Comparison of ENCODE assay signal across 1 cellular context in genomic region chr14:101289230-101289690, GRCh38.
TF ChIP-seq lines count a peak whose summit lies in the region.

No MANE protein-coding gene starts in this region.

TF ChIP-seq in HepG2, 621 proteins besides CTCF, POLR2A, EP300 and RAD21 (continued from another document and continues in another):
- TF ChIP-seq MLXIP (CRISPR knock-in tag; IDR thresholded peaks at IDR 0.05; ENCODE audit: borderline replicate concordance) (no peak), CBX2 (IDR thresholded peaks at IDR 0.05; ENCODE audit: low read depth, low read length) (no peak), CBX2 (CRISPR knock-in tag; IDR thresholded peaks at IDR 0.05; ENCODE audit: low read depth) (0 out of 2 replicates have a peak, but pooled peaks have one; percentile 49), ZNF549 (CRISPR knock-in tag; IDR thresholded peaks at IDR 0.05) (0 out of 2 replicates have a peak, but pooled peaks have one; percentile 34), IKZF5 (CRISPR knock-in tag; IDR thresholded peaks at IDR 0.05) (peak; percentile 99), ZBTB38 (CRISPR knock-in tag; IDR thresholded peaks at IDR 0.05) (no peak), SOX6 (IDR thresholded peaks at IDR 0.05) (no peak), SOX6 (CRISPR knock-in tag; IDR thresholded peaks at IDR 0.05) (peak; percentile 90), ZBTB21 (CRISPR knock-in tag; IDR thresholded peaks at IDR 0.05) (0 out of 2 replicates have a peak, but pooled peaks have one; percentile 31), NRL (CRISPR knock-in tag; IDR thresholded peaks at IDR 0.05; ENCODE audit: borderline replicate concordance) (no peak), DR1 (CRISPR knock-in tag; IDR thresholded peaks at IDR 0.05) (no peak), YY1 (IDR thresholded peaks at IDR 0.05; ENCODE audit: insufficient read depth, insufficient replicate concordance, low read depth, low read length) (peak; percentile 3), ETV5 (CRISPR knock-in tag; IDR thresholded peaks at IDR 0.05; ENCODE audit: borderline replicate concordance) (peak; percentile 92), TARDBP (CRISPR knock-in tag; IDR thresholded peaks at IDR 0.05) (peak; percentile 82; the same call in 1 of the 2 replicates), ZFY (CRISPR knock-in tag; IDR thresholded peaks at IDR 0.05) (peak; percentile 55), ZNF747 (CRISPR knock-in tag; IDR thresholded peaks at IDR 0.05; ENCODE audit: borderline replicate concordance) (0 out of 2 replicates have a peak, but pooled peaks have one; percentile 19), ZNF678 (CRISPR knock-in tag; IDR thresholded peaks at IDR 0.05) (no peak), AHDC1 (CRISPR knock-in tag; IDR thresholded peaks at IDR 0.05; ENCODE audit: borderline replicate concordance) (peak; percentile 92; the same call in 1 of the 2 replicates), ZNF17 (CRISPR knock-in tag; IDR thresholded peaks at IDR 0.05) (no peak), FUBP1 (CRISPR knock-in tag; IDR thresholded peaks at IDR 0.05; ENCODE audit: borderline replicate concordance) (no peak), AGO1 (IDR thresholded peaks at IDR 0.05; ENCODE audit: low read depth, low read length, poor library complexity, severe bottlenecking) (no peak), FOXK2 (IDR thresholded peaks at IDR 0.05) (peak; percentile 90), ZNF33A (CRISPR knock-in tag; IDR thresholded peaks at IDR 0.05; ENCODE audit: borderline replicate concordance) (peak; percentile 78; the same call in 1 of the 2 replicates), USF2 (IDR thresholded peaks at IDR 0.05; ENCODE audit: low read depth, low read length) (no peak), USF2 (CRISPR knock-in tag; IDR thresholded peaks at IDR 0.05; ENCODE audit: borderline replicate concordance) (no peak), ZNF431 (CRISPR knock-in tag; IDR thresholded peaks at IDR 0.05; ENCODE audit: borderline replicate concordance, low read depth) (no peak), REST (IDR thresholded peaks at IDR 0.05; ENCODE audit: borderline replicate concordance in 1 of 2, low read depth in 1 of 2, low read length in 2 of 2) (peak in 1 of 2 experiments; percentile 73; a peak in 2 of 4 replicates), ZBTB4 (CRISPR knock-in tag; IDR thresholded peaks at IDR 0.05; ENCODE audit: borderline replicate concordance) (no peak), ZSCAN12 (CRISPR knock-in tag; IDR thresholded peaks at IDR 0.05) (0 out of 2 replicates have a peak, but pooled peaks have one; percentile 72), ZBTB3 (CRISPR knock-in tag; IDR thresholded peaks at IDR 0.05; ENCODE audit: borderline replicate concordance, low read depth) (peak; percentile 100), ISX (CRISPR knock-in tag; conservative IDR thresholded peaks at IDR 0.05) (0 out of 2 replicates have a peak, but pooled peaks have one; percentile 58), ZNF781 (CRISPR knock-in tag; IDR thresholded peaks at IDR 0.05; ENCODE audit: borderline replicate concordance, not compliant biosample characterization) (no peak), SAFB2 (CRISPR knock-in tag; IDR thresholded peaks at IDR 0.05; ENCODE audit: borderline replicate concordance, low read depth) (no peak), MLLT10 (CRISPR knock-in tag; IDR thresholded peaks at IDR 0.05) (no peak), ZNF121 (CRISPR knock-in tag; IDR thresholded peaks at IDR 0.05) (0 out of 2 replicates have a peak, but pooled peaks have one; percentile 27), STAG1 (CRISPR knock-in tag; IDR thresholded peaks at IDR 0.05) (peak; percentile 47), NR2F1 (CRISPR knock-in tag; IDR thresholded peaks at IDR 0.05) (peak; percentile 56 to 86), ZSCAN9 (CRISPR knock-in tag; IDR thresholded peaks at IDR 0.05; ENCODE audit: borderline replicate concordance) (peak; percentile 92), ZNF124 (CRISPR knock-in tag; IDR thresholded peaks at IDR 0.05) (no peak; the same call in 1 of the 2 replicates)
